16 cellular contexts compared by ENCODE assay signal in genomic region chr1:3038571-3039181, GRCh38. TPM values are rescaled to one million over a fixed set of nuclear protein-coding genes. Genes with fewer than 3 reads are reported as not detected.
DNase-seq lines count a peak whose midpoint lies in the region; ATAC-seq and TF ChIP-seq lines count a peak whose summit lies in the region.
"Had no signal": no experiment of that assay in that cellular context is flagged by ENCODE, and none has a peak within 500 bp of the region (broad histone marks: within the 10 kb centered on the region; RNA-seq: fewer than 3 reads in every experiment).

No MANE protein-coding gene starts in this region.

- H3K27ac ChIP-seq in right atrium auricular region (no peak overlapping the region), KOPT-K1 (ENCODE audit: low read depth, low read length, poor library complexity, severe bottlenecking) (peak overlapping the region; percentile 29), spleen (no peak overlapping the region), smooth muscle cell (ENCODE audit: low read depth) (no peak overlapping the region)
- H3K27ac ChIP-seq: A549, C4-2B, PC-9 had no signal

- H3K4me3 ChIP-seq in right atrium auricular region (no peak overlapping the region), spleen (no peak overlapping the region), smooth muscle cell (no peak overlapping the region)
- H3K4me3 ChIP-seq: A549, K562, PC-9 had no signal

- H3K27me3 ChIP-seq in right atrium auricular region = no peaks in the 10 kb centered on the region
- H3K27me3 ChIP-seq in spleen (replicated peaks in 1 of 7) = peaks cover 0 to 39% (median 0%) of the 10 kb centered on the region in 7 donors
- no peaks in the 10 kb centered on the region for H3K27me3 ChIP-seq in smooth muscle cell (ENCODE audit: low read depth)

- WGBS in spleen, 5 donors = 82 to 89% (median 84%) methylated on average over 8 to 19 of the region's 19 CpGs
- 88% methylated on average over 19 of the region's 19 CpGs for WGBS in smooth muscle cell (ENCODE audit: low lambda C conversion rate)

- no peaks in the 10 kb centered on the region for H3K36me3 Mint-ChIP-seq in T-cell

- no peak for TF ChIP-seq POLR2A in spleen (IDR thresholded peaks at IDR 0.05)

- CTCF ChIA-PET in T-cell (lab: Charles Lee) = no interaction called here

- DNase-seq in Right ventricle myocardium inferior (ENCODE audit: missing footprints) (peak; percentile 59), right atrium auricular region (ENCODE audit: low spot score) (no peak), mesenteric fat pad (ENCODE audit: low spot score) (peak; percentile 83), spleen (peak; percentile 59), T-cell (no peak), NCI-H2107 (lab: John Stamatoyannopoulos, UW) (no peak), smooth muscle cell (lab: John Stamatoyannopoulos, UW; ENCODE audit: unreplicated experiment) (no peak)
- DNase-seq: NCI-H1417 treated with DMSO at 0.1 percent for 48 hours, NCI-H2029, NCI-H510A, PC-9 had no signal

- intact Hi-C loops in Right ventricle myocardium inferior (cut with DNase I) = no loop called here
- intact Hi-C loops in spleen (cut with DNase I; ENCODE audit: low total_unique reads) = no loop called here

- H3K9me3 ChIP-seq in right atrium auricular region (no peaks in the 10 kb centered on the region), KOPT-K1 (ENCODE audit: insufficient read depth, low read length, poor library complexity, severe bottlenecking) (no peaks in the 10 kb centered on the region), spleen (no peaks in the 10 kb centered on the region), smooth muscle cell (replicated peaks; ENCODE audit: low read depth) (no peaks in the 10 kb centered on the region)
- H3K9me3 ChIP-seq: A549 had no signal

- no peaks in the 10 kb centered on the region for H3K4me1 ChIP-seq in right atrium auricular region
- H3K4me1 ChIP-seq in spleen = peaks cover 0 to 30% (median 4%) of the 10 kb centered on the region in 6 donors
- H3K4me1 ChIP-seq in smooth muscle cell (ENCODE audit: low read depth) = no peaks in the 10 kb centered on the region
- H3K4me1 ChIP-seq: A549 had no signal

- H3K4me1 Mint-ChIP-seq in T-cell = peaks cover 10 to 16% (median 10%) of the 10 kb centered on the region in 3 donors

- H3K4me3 Mint-ChIP-seq in T-cell = no peak overlapping the region

- no peak overlapping the region for H3K4me2 ChIP-seq in smooth muscle cell
- H3K4me2 ChIP-seq: A549, PC-9 had no signal

- H3K9me3 Mint-ChIP-seq in T-cell = no peaks in the 10 kb centered on the region

- H2AFZ ChIP-seq in smooth muscle cell (ENCODE audit: low read depth) = no peak overlapping the region
- H2AFZ ChIP-seq: PC-9 had no signal

- H3K27ac Mint-ChIP-seq in T-cell = no peak overlapping the region

- peaks cover 0 to 2% of the 10 kb centered on the region in 2 donors for H3K27me3 Mint-ChIP-seq in T-cell

- H3K36me3 ChIP-seq in right atrium auricular region (no peaks in the 10 kb centered on the region), KOPT-K1 (ENCODE audit: insufficient read depth, low read length) (no peaks in the 10 kb centered on the region), spleen (no peaks in the 10 kb centered on the region), smooth muscle cell (ENCODE audit: low read depth) (no peaks in the 10 kb centered on the region)

- ATAC-seq in Right ventricle myocardium inferior (no peak), T-cell (replicated peaks in 1 of 4) (no peak)
- ATAC-seq: A549, K562 had no signal

- H3K9ac ChIP-seq in smooth muscle cell (ENCODE audit: low read depth) = no peak overlapping the region

- H3F3A ChIP-seq in smooth muscle cell (ENCODE audit: low read depth) = no peaks in the 10 kb centered on the region

- POLR2A ChIA-PET in T-cell (lab: Charles Lee) = no interaction called here

- no peaks in the 10 kb centered on the region for H3K79me2 ChIP-seq in smooth muscle cell (ENCODE audit: low read depth)

- H4K20me1 ChIP-seq in smooth muscle cell (ENCODE audit: low read depth) = no peaks in the 10 kb centered on the region

- TF ChIP-seq CTCF in right atrium auricular region (IDR thresholded peaks at IDR 0.05) (no peak), spleen (IDR thresholded peaks at IDR 0.05 in 8 of 11, conservative IDR thresholded peaks at IDR 0.05 in 3 of 11) (no peak), smooth muscle cell (IDR thresholded peaks at IDR 0.05; ENCODE audit: borderline replicate concordance, insufficient read depth, poor library complexity, severe bottlenecking) (no peak)

RNA-seq across cellular contexts. Expression of gene ACTRT2, which starts 17.4 kb away (rescaled TPM):
- total RNA-seq in Right ventricle myocardium inferior (not detected), right atrium auricular region (not detected), mesenteric fat pad (not detected), spleen (not detected), T-cell (not detected), smooth muscle cell (not detected in 2 replicates)
- polyA plus RNA-seq in spleen (not detected), smooth muscle cell (not detected in 2 replicates)
- total RNA-seq: H1, K562, PC-9 had no signal
- polyA plus RNA-seq: A549, H1, K562 had no signal

RNA-seq across cellular contexts. Expression of gene PRDM16, which starts 30.3 kb away (rescaled TPM):
- total RNA-seq in Right ventricle myocardium inferior (12.8 TPM), right atrium auricular region (1 to 10 TPM in 1 of 2 donors, under 1 TPM in 1; 0.22 to 3.3 TPM), mesenteric fat pad (3.9 TPM), spleen (1 to 10 TPM in 6 of 7 donors, under 1 TPM in 1; 0.51 to 3.2 (median 1.7) TPM), T-cell (under 1 TPM in 4 of 5 donors, not detected in 1; 0.15 to 0.70 (median 0.24) TPM), smooth muscle cell (0.72 and 1.2 TPM in 2 replicates)
- polyA plus RNA-seq in spleen (under 1 TPM; 0.43 to 0.99 (median 0.44) TPM), smooth muscle cell (1.1 and 1.3 TPM in 2 replicates)
- total RNA-seq: PC-9 had no signal

Comparison
In these comparisons a context has a peak if more than half of its experiments do, and no peak if none do; other contexts are left out.
1. DNase-seq: peak in Right ventricle myocardium inferior (single experiment), mesenteric fat pad (single experiment) and spleen (single experiment); none in right atrium auricular region (single experiment), T-cell (0 of 34), NCI-H2107 (single experiment) and smooth muscle cell (single experiment).